Comparison of ENCODE assay signal across 22 cellular contexts in the genomic region with DNA sequence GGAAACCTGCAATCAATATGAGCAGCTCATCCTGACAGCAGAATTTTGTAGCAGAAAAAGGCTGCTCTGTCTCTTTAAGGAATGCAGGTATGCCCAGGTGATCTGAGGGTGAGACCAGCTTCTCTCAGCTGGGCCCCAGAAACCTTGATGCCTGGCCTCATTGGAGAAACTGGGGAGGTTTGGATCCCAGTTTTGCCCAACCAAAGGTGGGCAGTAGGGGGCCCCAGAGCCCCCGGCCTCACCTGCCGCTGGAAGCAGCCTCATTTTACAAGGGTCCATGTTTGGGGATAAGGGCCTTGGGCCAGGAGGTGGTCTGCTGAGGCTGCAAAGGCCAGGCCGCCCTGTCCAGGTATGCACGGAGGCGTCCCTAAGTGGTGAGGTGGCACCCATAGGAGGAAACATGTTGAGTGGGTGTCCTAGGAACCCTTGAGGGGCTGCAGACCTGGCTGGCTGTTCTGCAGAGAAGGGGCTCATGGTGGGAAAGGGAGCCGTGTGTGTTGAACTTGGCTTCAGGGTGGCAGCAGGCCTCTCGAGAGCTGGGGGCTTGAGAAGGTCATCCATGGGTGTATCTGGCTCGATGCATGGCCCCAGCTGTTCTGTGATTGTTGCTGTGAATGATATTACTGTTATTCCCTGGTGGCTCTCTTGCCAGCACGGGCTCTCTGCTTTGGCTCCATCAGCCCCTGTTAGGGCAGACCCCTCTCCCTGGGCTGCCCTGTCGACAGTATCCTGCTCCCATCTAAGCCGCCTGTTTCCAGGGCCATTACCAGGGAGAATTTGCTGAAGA.
"Had no signal": no experiment of that assay in that cellular context is flagged by ENCODE, and none has a peak within 500 bp of the region (broad histone marks: within the 10 kb centered on the region; RNA-seq: fewer than 3 reads in every experiment).

No MANE protein-coding gene starts in this region.

- H3K27me3 ChIP-seq: esophagus squamous epithelium, right atrium auricular region, testis, tibial nerve, vagina had no signal

- H3K4me3 ChIP-seq: coronary artery, esophagus squamous epithelium, gastroesophageal sphincter, mucosa of descending colon, right atrium auricular region, sigmoid colon, skin epidermis, testis, tibial nerve, upper lobe of right lung, vagina had no signal

- ATAC-seq: effector memory CD8-positive, alpha-beta T cell; gastroesophageal sphincter; left lobe of liver; mucosa of descending colon; naive thymus-derived CD8-positive, alpha-beta T cell; stimulated activated naive B cell treated with anti-CD40 and anti-IgM and Interleukin-4, amounts not matched to agents 10 μg/mL and 1 μg/mL and 100 μg/mL, for 72 hours; stimulated activated naive CD8-positive, alpha-beta T cell treated with anti-CD3 and anti-CD28 coated beads, Interleukin-15, amount 100 ng/mL, for 72 hours; upper lobe of right lung had no signal

- H3K9me3 ChIP-seq: esophagus squamous epithelium, gastroesophageal sphincter, mucosa of descending colon, right atrium auricular region, sigmoid colon, testis, tibial nerve, upper lobe of right lung, vagina had no signal

- H3K36me3 ChIP-seq: esophagus squamous epithelium, gastroesophageal sphincter, right atrium auricular region, sigmoid colon, tibial nerve, upper lobe of right lung, vagina had no signal

- FAIRE-seq: islet of Langerhans had no signal

- DNase-seq: effector memory CD8-positive, alpha-beta T cell; esophagus squamous epithelium; foreskin fibroblast; mammary epithelial cell; mucosa of descending colon; naive thymus-derived CD8-positive, alpha-beta T cell; occipital lobe; sigmoid colon; stimulated activated CD4-positive, alpha-beta T cell treated with anti-CD3 and anti-CD28 coated beads, Interleukin-2, amount 100 ng/mL, for 24 hours; stimulated activated CD4-positive, alpha-beta T cell treated with anti-CD3 and anti-CD28 coated beads, Interleukin-4, amount 100 ng/mL, for 4 hours; stimulated activated naive B cell treated with anti-CD40 and anti-IgM and Interleukin-4, amounts not matched to agents 10 μg/mL and 1 μg/mL and 100 μg/mL, for 72 hours; stimulated activated naive CD8-positive, alpha-beta T cell treated with anti-CD3 and anti-CD28 coated beads, Interleukin-15, amount 100 ng/mL, for 72 hours; testis; upper lobe of right lung had no signal

- H3K4me1 ChIP-seq: esophagus squamous epithelium, gastroesophageal sphincter, right atrium auricular region, sigmoid colon, testis, tibial nerve, upper lobe of right lung, vagina had no signal

- H3K27ac ChIP-seq: coronary artery, esophagus squamous epithelium, gastroesophageal sphincter, right atrium auricular region, sigmoid colon, skin epidermis, testis, tibial nerve, upper lobe of right lung, vagina had no signal
